Comparison of ENCODE assay signal across 10 cellular contexts in genomic region chr12:58148405-58148804, GRCh38.
DNase-seq lines count a peak whose midpoint lies in the region; ATAC-seq and TF ChIP-seq lines count a peak whose summit lies in the region.
"Had no signal": no experiment of that assay in that cellular context is flagged by ENCODE, and none has a peak within 500 bp of the region (broad histone marks: within the 10 kb centered on the region; RNA-seq: fewer than 3 reads in every experiment).

No MANE protein-coding gene starts in this region.

- TF ChIP-seq CTCF in mucosa of descending colon (IDR thresholded peaks at IDR 0.05): no peak

- H3K9me3 ChIP-seq in mucosa of descending colon: no peaks in the 10 kb centered on the region

- ATAC-seq in mucosa of descending colon (peak; percentile 70), HG03280 (IDR thresholded peaks at IDR 0.05; ENCODE audit: unreplicated experiment) (no peak)
- no peak for ATAC-seq in activated naive CD4-positive, alpha-beta T cell treated with anti-CD3 and anti-CD28 coated beads, Interleukin-2, amount 50 U/mL, for 72 hours

- H3K36me3 Mint-ChIP-seq in activated naive CD4-positive, alpha-beta T cell treated with anti-CD3 and anti-CD28 coated beads, Interleukin-2, amount 50 U/mL, for 72 hours: peaks cover 0 to 9% of the 10 kb centered on the region in 2 donors

- no peak overlapping the region for H3K27ac Mint-ChIP-seq in activated naive CD4-positive, alpha-beta T cell treated with anti-CD3 and anti-CD28 coated beads, Interleukin-2, amount 50 U/mL, for 72 hours

- no peaks in the 10 kb centered on the region for H3K4me1 ChIP-seq in mucosa of descending colon (ENCODE audit: low read depth)

- no peaks in the 10 kb centered on the region for H3K36me3 ChIP-seq in mucosa of descending colon (ENCODE audit: low read depth)

- DNase-seq in Daoy (ENCODE audit: low read depth) (peak; percentile 82), NCI-H2081 treated with DMSO at 0.1 percent for 48 hours (lab: John Stamatoyannopoulos, UW) (peak; percentile 12), cerebellar cortex (ENCODE audit: low spot score) (peak; percentile 56), mucosa of descending colon (no peak), HuH-7.5 (ENCODE audit: low spot score) (no peak)
- DNase-seq in activated naive CD4-positive, alpha-beta T cell treated with anti-CD3 and anti-CD28 coated beads, Interleukin-2, amount 50 U/mL, for 72 hours (ENCODE audit: low spot score in 2 of 2): no peak
- DNase-seq in stimulated activated CD4-positive, alpha-beta T cell treated with anti-CD3 and anti-CD28 coated beads, Interleukin-4, amount 100 ng/mL, for 24 hours: no peak
- DNase-seq: activated CD4-positive, CD25-positive, alpha-beta regulatory T cell; NCI-H524 treated with DMSO at 0.1 percent for 48 hours had no signal

- no peak overlapping the region for H3K4me3 ChIP-seq in mucosa of descending colon

- H3K9me3 Mint-ChIP-seq in activated naive CD4-positive, alpha-beta T cell treated with anti-CD3 and anti-CD28 coated beads, Interleukin-2, amount 50 U/mL, for 72 hours: peaks cover 11 to 17% of the 10 kb centered on the region in 2 donors

- intact Hi-C loops in mucosa of descending colon (cut with DNase I, micrococcal nuclease): no loop called here

Comparison
In these comparisons a context has a peak if more than half of its experiments do, and no peak if none do; other contexts are left out.
1. DNase-seq: peak in Daoy (single experiment), NCI-H2081 treated with DMSO at 0.1 percent for 48 hours (single experiment) and cerebellar cortex (single experiment); none in mucosa of descending colon (0 of 3), HuH-7.5 (single experiment), activated naive CD4-positive, alpha-beta T cell treated with anti-CD3 and anti-CD28 coated beads, Interleukin-2, amount 50 U/mL, for 72 hours (0 of 2) and stimulated activated CD4-positive, alpha-beta T cell treated with anti-CD3 and anti-CD28 coated beads, Interleukin-4, amount 100 ng/mL, for 24 hours (single experiment).